8 cellular contexts compared by ENCODE assay signal in the genomic region with DNA sequence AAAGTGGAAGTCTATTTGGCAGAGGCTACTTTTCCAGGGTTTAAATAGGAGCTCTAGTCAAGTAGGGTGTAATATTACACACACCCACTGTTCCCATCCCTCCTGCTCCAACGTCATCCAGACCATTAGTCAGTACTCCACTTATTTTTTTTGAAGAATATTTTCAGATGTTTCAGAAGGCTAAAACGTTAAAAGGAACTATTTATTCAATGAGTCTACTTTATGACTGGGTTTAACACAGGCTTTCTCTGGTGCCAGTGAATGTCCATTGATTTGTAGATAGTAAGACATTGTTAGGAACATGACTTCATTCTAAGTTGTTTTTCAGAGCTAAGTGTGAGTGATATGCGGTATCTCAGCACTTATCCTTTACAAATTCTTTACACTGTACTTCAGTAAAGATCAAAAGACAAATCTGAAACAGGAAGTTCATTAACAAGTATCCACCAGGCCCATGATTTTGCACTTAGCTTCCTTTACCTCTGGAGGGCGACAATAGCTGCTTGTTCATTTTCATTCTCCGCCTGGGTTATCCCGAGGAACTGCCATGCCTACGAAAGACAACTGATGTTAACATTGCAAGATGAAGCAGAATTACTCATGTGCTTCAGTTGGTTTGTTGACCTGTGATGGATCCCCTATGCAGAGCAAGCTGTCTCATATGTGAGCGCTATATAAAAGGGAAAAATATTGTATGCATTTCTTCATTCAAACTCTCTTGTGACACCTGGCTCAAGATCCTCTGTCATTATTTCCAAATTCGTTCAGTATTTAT.
A peak's percentile ranks its signal among the peaks of the same experiment; 100 is the strongest.
DNase-seq lines count a peak whose midpoint lies in the region; ATAC-seq and TF ChIP-seq lines count a peak whose summit lies in the region.

No MANE protein-coding gene starts in this region.

- H2AFZ ChIP-seq in GM23338 (no peak overlapping the region), OCI-LY1 (ENCODE audit: low read length) (peak overlapping the region; percentile 66)

- H3K36me3 ChIP-seq in GM23338 (ENCODE audit: insufficient read depth) (no peaks in the 10 kb centered on the region), OCI-LY1 (ENCODE audit: insufficient read depth, low read length) (no peaks in the 10 kb centered on the region), left lung (no peaks in the 10 kb centered on the region), upper lobe of left lung (no peaks in the 10 kb centered on the region)

- peak overlapping the region; percentile 21; the same call in 1 of the 2 replicates for H3K9ac ChIP-seq in OCI-LY1 (ENCODE audit: low read length)

- TF ChIP-seq CTCF in GM23338 (conservative IDR thresholded peaks at IDR 0.05; ENCODE audit: low read depth in 2 of 2) (peak; percentile 87 to 93), OCI-LY1 (IDR thresholded peaks at IDR 0.05; ENCODE audit: low read length) (peak; percentile 99), cardiac fibroblast (IDR thresholded peaks at IDR 0.05; ENCODE audit: low read depth, low read length) (peak; percentile 69), left lung (IDR thresholded peaks at IDR 0.05) (peak; percentile 36 to 47), upper lobe of left lung (IDR thresholded peaks at IDR 0.05) (peak; percentile 18 to 47 (median 39))

- H3K27ac ChIP-seq in GM23338 (ENCODE audit: low read depth) (no peak overlapping the region), OCI-LY1 (ENCODE audit: low read depth, low read length, poor library complexity, severe bottlenecking) (no peak overlapping the region), left lung (peak overlapping the region in 1 of 2 donors; percentile 31), upper lobe of left lung (no peak overlapping the region)

- H3K9me2 ChIP-seq in GM23338 (ENCODE audit: insufficient read depth) (no peaks in the 10 kb centered on the region), OCI-LY1 (ENCODE audit: low read depth, low read length) (no peaks in the 10 kb centered on the region)

- ATAC-seq in GM23338, result peak; percentile 88
- peak; percentile 98 for ATAC-seq in left lung
- ATAC-seq in upper lobe of left lung (ENCODE audit: low FRiP score in 2 of 2), result peak; percentile 66 to 75

- no peaks in the 10 kb centered on the region for H3K27me3 Mint-ChIP-seq in activated naive CD4-positive, alpha-beta T cell treated with anti-CD3 and anti-CD28 coated beads, Interleukin-2, amount 10 ng/mL, durations not matched to agents 7 days and 5 days
- no peaks in the 10 kb centered on the region for H3K27me3 Mint-ChIP-seq in GM23338 (ENCODE audit: insufficient read depth, low read depth, poor library complexity)

- no peak for TF ChIP-seq EP300 in upper lobe of left lung (IDR thresholded peaks at IDR 0.05)

- peak; percentile 21 for DNase-seq in activated naive CD4-positive, alpha-beta T cell treated with anti-CD3 and anti-CD28 coated beads, Interleukin-2, amount 10 ng/mL, durations not matched to agents 7 days and 5 days
- DNase-seq in activated naive CD4-positive, alpha-beta T cell treated with anti-CD3 and anti-CD28 coated beads, Interleukin-2, amount 50 U/mL, for 16 hours, result no peak
- peak; percentile 90 for DNase-seq in GM23338 (ENCODE audit: low spot score)
- DNase-seq in Jurkat, Clone E6-1 (ENCODE audit: low read depth, low spot score), result peak; percentile 71
- DNase-seq in cardiac fibroblast (ENCODE audit: low read depth in 2 of 2), result peak; percentile 75 to 91
- DNase-seq in left lung, result no peak
- DNase-seq in upper lobe of left lung, result peak in 1 of 2 donors; percentile 31

- no peaks in the 10 kb centered on the region for H3K4me1 ChIP-seq in GM23338 (ENCODE audit: insufficient read depth)
- H3K4me1 ChIP-seq in OCI-LY1 (ENCODE audit: insufficient read depth, low read length, severe bottlenecking), result peaks cover 12% of the 10 kb centered on the region
- H3K4me1 ChIP-seq in left lung, result no peaks in the 10 kb centered on the region
- peaks cover 0 to 8% (median 0%) of the 10 kb centered on the region in 4 donors for H3K4me1 ChIP-seq in upper lobe of left lung

- H3K36me3 Mint-ChIP-seq in activated naive CD4-positive, alpha-beta T cell treated with anti-CD3 and anti-CD28 coated beads, Interleukin-2, amount 10 ng/mL, durations not matched to agents 7 days and 5 days, result no peaks in the 10 kb centered on the region
- H3K36me3 Mint-ChIP-seq in GM23338 (ENCODE audit: low read depth), result peaks cover 5% of the 10 kb centered on the region; the same call in 2 of the 3 replicates

- H3K9me3 ChIP-seq in OCI-LY1 (ENCODE audit: low read length) (no peaks in the 10 kb centered on the region), left lung (no peaks in the 10 kb centered on the region), upper lobe of left lung (no peaks in the 10 kb centered on the region)

- no peak overlapping the region for H3K4me2 ChIP-seq in GM23338
- peak overlapping the region; percentile 61 for H3K4me2 ChIP-seq in OCI-LY1 (ENCODE audit: low read length)

- H3K27me3 ChIP-seq in GM23338 (ENCODE audit: insufficient read depth) (no peaks in the 10 kb centered on the region), OCI-LY1 (ENCODE audit: insufficient read depth, low read length) (no peaks in the 10 kb centered on the region), left lung (no peaks in the 10 kb centered on the region), upper lobe of left lung (no peaks in the 10 kb centered on the region)

- H3F3A ChIP-seq in GM23338 (replicated peaks; ENCODE audit: low read depth), result no peaks in the 10 kb centered on the region
- no peaks in the 10 kb centered on the region for H3F3A ChIP-seq in OCI-LY1 (ENCODE audit: insufficient read depth, low read length)

- no peak overlapping the region for H3K4me3 ChIP-seq in GM23338
- no peak overlapping the region for H3K4me3 ChIP-seq in Jurkat, Clone E6-1 (ENCODE audit: low read length)
- peak overlapping the region; percentile 32 for H3K4me3 ChIP-seq in OCI-LY1 (ENCODE audit: low read depth, low read length, poor library complexity, severe bottlenecking)
- no peak overlapping the region for H3K4me3 ChIP-seq in cardiac fibroblast (replicated peaks in 1 of 2; ENCODE audit: low read depth in 2 of 2, low read length in 2 of 2)
- no peak overlapping the region for H3K4me3 ChIP-seq in left lung
- no peak overlapping the region for H3K4me3 ChIP-seq in upper lobe of left lung

- CTCF ChIA-PET in activated naive CD4-positive, alpha-beta T cell treated with anti-CD3 and anti-CD28 coated beads, Interleukin-2, amount 10 ng/mL, durations not matched to agents 7 days and 5 days (lab: Charles Lee), result interaction anchor here (0.7 to 2.0 kb wide), 8 partner anchors 12 to 1044 kb away, joined by 3 to 9 read pairs (median 4); no protein-coding TSS in a partner anchor

- H3K4me3 Mint-ChIP-seq in activated naive CD4-positive, alpha-beta T cell treated with anti-CD3 and anti-CD28 coated beads, Interleukin-2, amount 10 ng/mL, durations not matched to agents 7 days and 5 days, result no peak overlapping the region
- no peak overlapping the region for H3K4me3 Mint-ChIP-seq in GM23338

- no peak for TF ChIP-seq POLR2A in upper lobe of left lung (IDR thresholded peaks at IDR 0.05)

- no peaks in the 10 kb centered on the region for H3K9me3 Mint-ChIP-seq in activated naive CD4-positive, alpha-beta T cell treated with anti-CD3 and anti-CD28 coated beads, Interleukin-2, amount 10 ng/mL, durations not matched to agents 7 days and 5 days
- H3K9me3 Mint-ChIP-seq in GM23338, result no peaks in the 10 kb centered on the region

- H4K20me1 ChIP-seq in GM23338 (replicated peaks; ENCODE audit: insufficient read depth) (no peaks in the 10 kb centered on the region), OCI-LY1 (ENCODE audit: insufficient read depth, low read length) (no peaks in the 10 kb centered on the region)

- H3K79me2 ChIP-seq in GM23338 (replicated peaks; ENCODE audit: insufficient read depth) (no peaks in the 10 kb centered on the region), OCI-LY1 (ENCODE audit: insufficient read depth, low read length) (no peaks in the 10 kb centered on the region)

- WGBS in upper lobe of left lung, 2 donors, result 23 to 24% methylated on average over 9 of the region's 9 CpGs

- H3K27ac Mint-ChIP-seq in activated naive CD4-positive, alpha-beta T cell treated with anti-CD3 and anti-CD28 coated beads, Interleukin-2, amount 10 ng/mL, durations not matched to agents 7 days and 5 days, result no peak overlapping the region
- no peak overlapping the region for H3K27ac Mint-ChIP-seq in GM23338

- intact Hi-C loops in left lung (cut with DNase I), result no loop called here

- H3K4me1 Mint-ChIP-seq in activated naive CD4-positive, alpha-beta T cell treated with anti-CD3 and anti-CD28 coated beads, Interleukin-2, amount 10 ng/mL, durations not matched to agents 7 days and 5 days, result no peaks in the 10 kb centered on the region
- no peaks in the 10 kb centered on the region for H3K4me1 Mint-ChIP-seq in GM23338

TF ChIP-seq in GM23338, 12 proteins besides CTCF, POLR2A, EP300 and RAD21:
- TF ChIP-seq ZNF114 (CRISPR knock-in tag; IDR thresholded peaks at IDR 0.05) (no peak), JUNB (IDR thresholded peaks at IDR 0.05; ENCODE audit: unreplicated experiment) (no peak)
- TF ChIP-seq, protein P1, sequence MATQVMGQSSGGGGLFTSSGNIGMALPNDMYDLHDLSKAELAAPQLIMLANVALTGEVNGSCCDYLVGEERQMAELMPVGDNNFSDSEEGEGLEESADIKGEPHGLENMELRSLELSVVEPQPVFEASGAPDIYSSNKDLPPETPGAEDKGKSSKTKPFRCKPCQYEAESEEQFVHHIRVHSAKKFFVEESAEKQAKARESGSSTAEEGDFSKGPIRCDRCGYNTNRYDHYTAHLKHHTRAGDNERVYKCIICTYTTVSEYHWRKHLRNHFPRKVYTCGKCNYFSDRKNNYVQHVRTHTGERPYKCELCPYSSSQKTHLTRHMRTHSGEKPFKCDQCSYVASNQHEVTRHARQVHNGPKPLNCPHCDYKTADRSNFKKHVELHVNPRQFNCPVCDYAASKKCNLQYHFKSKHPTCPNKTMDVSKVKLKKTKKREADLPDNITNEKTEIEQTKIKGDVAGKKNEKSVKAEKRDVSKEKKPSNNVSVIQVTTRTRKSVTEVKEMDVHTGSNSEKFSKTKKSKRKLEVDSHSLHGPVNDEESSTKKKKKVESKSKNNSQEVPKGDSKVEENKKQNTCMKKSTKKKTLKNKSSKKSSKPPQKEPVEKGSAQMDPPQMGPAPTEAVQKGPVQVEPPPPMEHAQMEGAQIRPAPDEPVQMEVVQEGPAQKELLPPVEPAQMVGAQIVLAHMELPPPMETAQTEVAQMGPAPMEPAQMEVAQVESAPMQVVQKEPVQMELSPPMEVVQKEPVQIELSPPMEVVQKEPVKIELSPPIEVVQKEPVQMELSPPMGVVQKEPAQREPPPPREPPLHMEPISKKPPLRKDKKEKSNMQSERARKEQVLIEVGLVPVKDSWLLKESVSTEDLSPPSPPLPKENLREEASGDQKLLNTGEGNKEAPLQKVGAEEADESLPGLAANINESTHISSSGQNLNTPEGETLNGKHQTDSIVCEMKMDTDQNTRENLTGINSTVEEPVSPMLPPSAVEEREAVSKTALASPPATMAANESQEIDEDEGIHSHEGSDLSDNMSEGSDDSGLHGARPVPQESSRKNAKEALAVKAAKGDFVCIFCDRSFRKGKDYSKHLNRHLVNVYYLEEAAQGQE (IDR thresholded peaks at IDR 0.05; ENCODE audit: unreplicated experiment), result no peak

Comparison
In these comparisons a context has a peak if more than half of its experiments do, and no peak if none do; other contexts are left out.
1. DNase-seq: peak in activated naive CD4-positive, alpha-beta T cell treated with anti-CD3 and anti-CD28 coated beads, Interleukin-2, amount 10 ng/mL, durations not matched to agents 7 days and 5 days (single experiment), GM23338 (single experiment), Jurkat, Clone E6-1 (single experiment) and cardiac fibroblast (2 of 2); none in activated naive CD4-positive, alpha-beta T cell treated with anti-CD3 and anti-CD28 coated beads, Interleukin-2, amount 50 U/mL, for 16 hours (single experiment) and left lung (0 of 2).
2. CTCF ChIP-seq: peak in every context shown above with its lines; median percentile 99 in OCI-LY1; 90 in GM23338; 69 in cardiac fibroblast; 42 in left lung; 39 in upper lobe of left lung.
3. Peak in every context shown above with its lines, with median percentiles within 50 percentile points of each other: ATAC-seq.